9 cellular contexts compared by ENCODE assay signal in genomic region chr7:18064242-18064838, GRCh38. TPM values are rescaled to one million over a fixed set of nuclear protein-coding genes. Genes with fewer than 3 reads are reported as not detected.
DNase-seq lines count a peak whose midpoint lies in the region; ATAC-seq, FAIRE-seq and TF ChIP-seq lines count a peak whose summit lies in the region.
"Had no signal": no experiment of that assay in that cellular context is flagged by ENCODE, and none has a peak within 500 bp of the region (broad histone marks: within the 10 kb centered on the region; RNA-seq: fewer than 3 reads in every experiment).

No MANE protein-coding gene starts in this region.

- H3K9me3 ChIP-seq in Caco-2 (no peaks in the 10 kb centered on the region), GM12878 (replicated peaks; ENCODE audit: control insufficient read depth, insufficient read depth, low read length) (no peaks in the 10 kb centered on the region)
- H3K9me3 ChIP-seq in naive thymus-derived CD4-positive, alpha-beta T cell (ENCODE audit: control insufficient read depth in 2 of 3, low read length in 3 of 3), result no peaks in the 10 kb centered on the region

- H2AFZ ChIP-seq in GM12878 (ENCODE audit: control insufficient read depth, low read depth, low read length), result no peak overlapping the region

- H3K27me3 Mint-ChIP-seq in Caco-2 (ENCODE audit: insufficient read depth, unreplicated experiment), result peaks cover 8% of the 10 kb centered on the region
- peaks cover 0 to 12% (median 4%) of the 10 kb centered on the region in 5 donors for H3K27me3 Mint-ChIP-seq in naive thymus-derived CD4-positive, alpha-beta T cell

- CTCF ChIA-PET in Caco-2 (lab: Charles Lee), result no interaction called here
- CTCF ChIA-PET in GM12878 (lab: Yijun Ruan, JAX), result interaction anchor here (0.6 to 1.4 kb wide), 13 partner anchors 10 to 293 kb away, joined by 3 to 8 read pairs (median 4); no protein-coding TSS in a partner anchor
- CTCF ChIA-PET in naive thymus-derived CD4-positive, alpha-beta T cell (lab: Charles Lee), result no interaction called here

- H3K9me3 Mint-ChIP-seq in Caco-2 (ENCODE audit: unreplicated experiment), result no peaks in the 10 kb centered on the region
- no peaks in the 10 kb centered on the region for H3K9me3 Mint-ChIP-seq in naive thymus-derived CD4-positive, alpha-beta T cell

- H4K20me1 ChIP-seq in GM12878 (ENCODE audit: control insufficient read depth, insufficient read depth), result no peaks in the 10 kb centered on the region

- H3K27ac ChIP-seq in HL-60 (replicated peaks) (no peak overlapping the region), GM12878 (ENCODE audit: control insufficient read depth, insufficient read depth) (no peak overlapping the region)
- H3K27ac ChIP-seq in naive thymus-derived CD4-positive, alpha-beta T cell (ENCODE audit: low read depth, low read length), result no peak overlapping the region

- H3K27me3 ChIP-seq in Caco-2 (replicated peaks; ENCODE audit: control insufficient read depth, insufficient read depth, low read length) (no peaks in the 10 kb centered on the region), HL-60 (ENCODE audit: insufficient read depth, poor library complexity, severe bottlenecking) (no peaks in the 10 kb centered on the region), GM12878 (replicated peaks in 1 of 2; ENCODE audit: control insufficient read depth in 2 of 2, insufficient read depth in 2 of 2, low read length in 1 of 2) (no peaks in the 10 kb centered on the region)
- no peaks in the 10 kb centered on the region for H3K27me3 ChIP-seq in naive thymus-derived CD4-positive, alpha-beta T cell (ENCODE audit: control insufficient read depth in 2 of 2, insufficient read depth in 2 of 2, low read length in 2 of 2)

- peak; percentile 23; the same call in 1 of the 2 replicates for TF ChIP-seq RAD21 in GM12878 (IDR thresholded peaks at IDR 0.05; ENCODE audit: insufficient read depth, low read depth, low read length)

- H3K4me3 Mint-ChIP-seq in Caco-2 (ENCODE audit: unreplicated experiment), result no peak overlapping the region
- no peak overlapping the region for H3K4me3 Mint-ChIP-seq in naive thymus-derived CD4-positive, alpha-beta T cell

- WGBS in GM12878 (ENCODE audit: insufficient coverage, insufficient replicate concordance, low lambda C conversion rate, missing lambda C conversion rate), result 21% methylated on average over 6 of the region's 6 CpGs

- no TSS peak for BruUV-seq in Caco-2 (replicated peaks; lab: Mats Ljungman, UMichigan)
- BruUV-seq in GM12878 (replicated peaks; lab: Mats Ljungman, UMichigan), result no TSS peak

- no peak overlapping the region for H3K9ac ChIP-seq in GM12878 (ENCODE audit: control insufficient read depth, insufficient read depth, low read length)

- H3K4me1 Mint-ChIP-seq in Caco-2 (ENCODE audit: low read depth, unreplicated experiment), result no peaks in the 10 kb centered on the region
- peaks cover 0 to 2% (median 0%) of the 10 kb centered on the region in 7 donors for H3K4me1 Mint-ChIP-seq in naive thymus-derived CD4-positive, alpha-beta T cell

- H3K4me3 ChIP-seq in Caco-2 (ENCODE audit: low read depth, low read length) (no peak overlapping the region), HL-60 (replicated peaks; ENCODE audit: insufficient read depth, low read length) (no peak overlapping the region), GM12878 (no peak overlapping the region)
- H3K4me3 ChIP-seq in naive thymus-derived CD4-positive, alpha-beta T cell (ENCODE audit: low read length), result no peak overlapping the region

- H3K36me3 ChIP-seq in Caco-2 (ENCODE audit: control insufficient read depth, insufficient read depth, low read length), result no peaks in the 10 kb centered on the region
- H3K36me3 ChIP-seq in GM12878 (ENCODE audit: control insufficient read depth in 2 of 2, insufficient read depth in 2 of 2, low read length in 1 of 2), result no peaks in the 10 kb centered on the region
- no peaks in the 10 kb centered on the region for H3K36me3 ChIP-seq in naive thymus-derived CD4-positive, alpha-beta T cell (ENCODE audit: control insufficient read depth in 2 of 3, insufficient read depth in 3 of 3, low read length in 3 of 3)

- in situ Hi-C loops in GM12878 (cut with MboI), result no loop called here

- H3K79me2 ChIP-seq in GM12878 (ENCODE audit: control insufficient read depth, insufficient read depth, low read length), result no peaks in the 10 kb centered on the region

- no peak overlapping the region for H3K27ac Mint-ChIP-seq in Caco-2 (ENCODE audit: unreplicated experiment)
- no peak overlapping the region for H3K27ac Mint-ChIP-seq in naive thymus-derived CD4-positive, alpha-beta T cell

- ATAC-seq in GM12878, result peak; percentile 68
- ATAC-seq in naive thymus-derived CD4-positive, alpha-beta T cell, result peak; percentile 50

- H3K4me2 ChIP-seq in GM12878 (ENCODE audit: control insufficient read depth, insufficient read depth), result no peak overlapping the region

- TF ChIP-seq POLR2A in GM12878 (IDR thresholded peaks at IDR 0.05; ENCODE audit: low read depth, low read length), result no peak

- no peaks in the 10 kb centered on the region for H3K36me3 Mint-ChIP-seq in Caco-2 (ENCODE audit: insufficient read depth, unreplicated experiment)
- no peaks in the 10 kb centered on the region for H3K36me3 Mint-ChIP-seq in naive thymus-derived CD4-positive, alpha-beta T cell

- intact Hi-C loops in Caco-2 (cut with micrococcal nuclease; ENCODE audit: unreplicated experiment) (loop anchor here (5.0 to 10.0 kb wide), 2 partner anchors 162 to 260 kb away; no protein-coding TSS in a partner anchor), GM12878 (cut with micrococcal nuclease; ENCODE audit: unreplicated experiment) (loop anchor here (1.0 kb wide), 1 partner anchor 281 kb away; no protein-coding TSS in a partner anchor)
- intact Hi-C loops in naive thymus-derived CD4-positive, alpha-beta T cell (cut with micrococcal nuclease), result no loop called here

- DNase-seq in Caco-2 (peak in 1 of 2 experiments; percentile 39), GM18507 (ENCODE audit: extremely low spot score, insufficient read length, low read depth) (no peak), HL-60 (ENCODE audit: low read depth in 1 of 2, low spot score in 1 of 2) (peak in 1 of 2 experiments; percentile 39), GM12878 (ENCODE audit: low read depth, low spot score) (no peak), NCI-H1930 (lab: John Stamatoyannopoulos, UW) (no peak), HPDE6-E6E7 (ENCODE audit: extremely low spot score) (no peak), frontal cortex (ENCODE audit: low spot score in 2 of 2) (no peak)
- DNase-seq in naive thymus-derived CD4-positive, alpha-beta T cell, result no peak

- no peak for TF ChIP-seq EP300 in GM12878 (IDR thresholded peaks at IDR 0.05; ENCODE audit: borderline replicate concordance in 1 of 2, control insufficient read depth in 1 of 2, low read depth in 2 of 2, low read length in 2 of 2)

- RAD21 ChIA-PET in GM12878 (lab: Charles Lee; ENCODE audit: unreplicated experiment), result interaction anchor here (1.2 to 1.7 kb wide), 2 partner anchors 153 to 294 kb away, joined by 3 read pairs; no protein-coding TSS in a partner anchor

- SMC1A ChIA-PET in GM12878 (lab: Charles Lee; ENCODE audit: uncharacterized antibody, unreplicated experiment), result interaction anchor here (0.6 to 2.0 kb wide), 9 partner anchors 15 to 357 kb away, joined by 3 to 5 read pairs (median 3); no protein-coding TSS in a partner anchor

- TF ChIP-seq CTCF in Caco-2 (IDR thresholded peaks at IDR 0.05; ENCODE audit: insufficient read depth in 1 of 2, low read depth in 1 of 2, low read length in 1 of 2, severe bottlenecking in 1 of 2, unreplicated experiment in 1 of 2) (peak; percentile 45 to 46), HL-60 (IDR thresholded peaks at IDR 0.05; ENCODE audit: insufficient read depth, low read length) (peak; percentile 53), GM12878 (IDR thresholded peaks at IDR 0.05 in 2 of 3, conservative IDR thresholded peaks at IDR 0.05 in 1 of 3; ENCODE audit: control insufficient read depth in 2 of 3, extremely low read depth in 1 of 3, insufficient read depth in 1 of 3, low read depth in 3 of 3, low read length in 3 of 3) (peak; percentile 40 to 64 (median 64))

- no peaks in the 10 kb centered on the region for H3K4me1 ChIP-seq in Caco-2
- H3K4me1 ChIP-seq in GM12878 (ENCODE audit: control insufficient read depth, insufficient read depth, low read length), result no peaks in the 10 kb centered on the region
- H3K4me1 ChIP-seq in naive thymus-derived CD4-positive, alpha-beta T cell (ENCODE audit: control insufficient read depth in 2 of 2, insufficient read depth in 2 of 2, low read length in 2 of 2), result no peaks in the 10 kb centered on the region

- FAIRE-seq in GM18507 (lab: Jason Lieb, UNC) (peak; percentile 50), GM12878 (lab: Jason Lieb, UNC) (no peak), frontal cortex (lab: Jason Lieb, UNC) (no peak)

- POLR2A ChIA-PET in Caco-2 (lab: Charles Lee) (no interaction called here), GM12878 (lab: Charles Lee) (no interaction called here)
- POLR2A ChIA-PET in naive thymus-derived CD4-positive, alpha-beta T cell (lab: Charles Lee), result no interaction called here

TF ChIP-seq in GM12878, 131 proteins besides CTCF, POLR2A, EP300 and RAD21:
- no peak for TF ChIP-seq CREB1 (IDR thresholded peaks at IDR 0.05; ENCODE audit: low read depth)
- peak; percentile 46; the same call in 1 of the 2 replicates for TF ChIP-seq SMC3 (IDR thresholded peaks at IDR 0.05; ENCODE audit: borderline replicate concordance, low read length)

RNA-seq across cellular contexts. Expression of gene PRPS1L1, which starts 36.7 kb away (rescaled TPM):
- total RNA-seq in Caco-2 (2022) (not detected in 2 replicates), GM12878 (2014; rRNA removed) (not detected in 2 replicates), GM12878 (2014; rRNA removed; fragmentation: Illumina TruSeq; extraction: Trizol) (not detected in 2 replicates), GM12878 (2021) (not detected in 2 replicates), frontal cortex (not detected)
- total RNA-seq in GM12878 (2013; cell fraction: nucleolus; rRNA removed), result not detected in 2 replicates
- not detected for polyA plus RNA-seq in GM12878 (2011; ENCODE audit: low read depth)
- polyA plus RNA-seq in GM12878 (2011; rRNA removed) (not detected in 2 replicates), GM12878 (2014; fragmentation: Illumina TruSeq; extraction: Trizol) (not detected in 2 replicates), GM12878 (2014; fragmentation: Nextera tagmentation; extraction: Ambion mirVana) (not detected), GM12878 (2014; rRNA removed) (not detected in 2 replicates), GM12878 (2016; fragmentation: Nextera tagmentation; extraction: Ambion mirVana) (not detected)
- not detected in 2 replicates for polyA plus RNA-seq in GM12878 (2011; cell fraction: cytosol; rRNA removed)
- not detected in 2 replicates for polyA plus RNA-seq in GM12878 (2011; cell fraction: nucleus; rRNA removed)
- polyA plus RNA-seq in GM12878 (2012), result not detected in 2 replicates
- polyA minus RNA-seq in GM12878 (2011; rRNA and poly(A)+ RNA removed), result not detected in 2 replicates
- not detected in 2 replicates for polyA minus RNA-seq in GM12878 (2011; cell fraction: cytosol; rRNA and poly(A)+ RNA removed)
- not detected in 2 replicates for polyA minus RNA-seq in GM12878 (2011; cell fraction: nucleus; rRNA and poly(A)+ RNA removed)
- total RNA-seq in naive thymus-derived CD4-positive, alpha-beta T cell, result not detected
- not detected for polyA plus RNA-seq in naive thymus-derived CD4-positive, alpha-beta T cell
- polyA plus RNA-seq: thymus had no signal

Comparison
In these comparisons a context has a peak if more than half of its experiments do, and no peak if none do; other contexts are left out.
1. intact Hi-C loops: an anchor here in Caco-2 (5.0 to 10.0 kb wide) and GM12878 (1.0 kb wide); none called in naive thymus-derived CD4-positive, alpha-beta T cell.